6 cellular contexts compared by ENCODE assay signal in the genomic region with DNA sequence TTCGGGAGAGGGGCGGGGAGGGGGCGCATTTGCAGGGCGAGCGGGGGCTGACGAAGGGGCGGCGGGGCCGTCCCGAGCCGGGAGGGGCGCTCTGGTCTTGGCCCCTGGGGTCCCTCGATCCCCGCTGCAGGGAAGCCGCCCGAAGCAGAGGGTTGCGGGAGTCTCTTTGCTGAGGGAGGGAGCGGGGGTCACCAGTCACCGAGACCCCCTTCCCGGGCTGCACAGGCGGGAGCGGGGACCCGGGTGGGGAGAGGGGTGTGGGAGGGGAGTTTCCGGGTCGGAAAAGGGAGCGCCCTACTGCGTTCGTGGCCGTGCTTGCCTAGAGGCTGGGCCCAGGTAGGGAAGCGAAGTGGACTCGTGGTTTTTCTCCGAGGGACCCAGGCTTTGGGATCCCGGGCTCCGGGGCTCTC. TPM values are rescaled to one million over a fixed set of nuclear protein-coding genes. Genes with fewer than 3 reads are reported as not detected.
A peak's percentile ranks its signal among the peaks of the same experiment; 100 is the strongest.
DNase-seq lines count a peak whose midpoint lies in the region.

No MANE protein-coding gene starts in this region.

- peak overlapping the region; percentile 64 for H3K9ac ChIP-seq in iPS-18a (ENCODE audit: low read length)

- H3K4me3 ChIP-seq in H7 (ENCODE audit: insufficient read depth, low read depth, low read length) (peak overlapping the region; percentile 91), SJCRH30 (peak overlapping the region; percentile 95), iPS-18a (ENCODE audit: low read length) (peak overlapping the region; percentile 82)

- peaks cover 2% of the 10 kb centered on the region; the same call in 1 of the 2 replicates for H3K36me3 ChIP-seq in H7 (replicated peaks; ENCODE audit: control insufficient read depth, insufficient read depth, low read length)
- no peaks in the 10 kb centered on the region for H3K36me3 ChIP-seq in SJCRH30
- H3K36me3 ChIP-seq in iPS-18a (ENCODE audit: control insufficient read depth, low read depth, low read length) = no peaks in the 10 kb centered on the region

- peaks cover 2% of the 10 kb centered on the region; the same call in 1 of the 2 replicates for H3K27me3 ChIP-seq in H7 (ENCODE audit: control insufficient read depth, insufficient read depth, low read length)
- peaks cover 9% of the 10 kb centered on the region; the same call in 1 of the 2 replicates for H3K27me3 ChIP-seq in SJCRH30
- peaks cover 8% of the 10 kb centered on the region for H3K27me3 ChIP-seq in iPS-18a (ENCODE audit: control insufficient read depth, insufficient read depth, low read length)

- peaks cover 3% of the 10 kb centered on the region; the same call in 1 of the 2 replicates for H3K4me1 ChIP-seq in SJCRH30
- H3K4me1 ChIP-seq in iPS-18a (ENCODE audit: control insufficient read depth, low read depth, low read length) = peaks cover 13% of the 10 kb centered on the region

- H3K27ac ChIP-seq in SJCRH30 (peak overlapping the region; percentile 42; the same call in 1 of the 2 replicates), iPS-18a (ENCODE audit: low read length) (no peak overlapping the region)

- DNase-seq in H7 (no peak), SJCRH30 (no peak), iPS-NIHi7 (ENCODE audit: extremely low spot score) (no peak), pons (ENCODE audit: low spot score) (no peak)
- no peak for DNase-seq in stimulated activated CD4-positive, alpha-beta T cell treated with anti-CD3 and anti-CD28 coated beads, Interleukin-2, amount 100 ng/mL, for 48 hours

- no peaks in the 10 kb centered on the region for H3K9me3 ChIP-seq in SJCRH30 (replicated peaks)
- H3K9me3 ChIP-seq in iPS-18a (ENCODE audit: control insufficient read depth, low read depth, low read length) = no peaks in the 10 kb centered on the region

RNA-seq across cellular contexts. Expression of a gene that starts 0.4 kb away (rescaled TPM):
- total RNA-seq in H7 (2014; rRNA removed; shearing (Covaris generic)) = 114 and 137 TPM in 2 replicates
- total RNA-seq in SJCRH30 (2014; rRNA removed; shearing (Covaris generic)) = 89.2 and 98.3 TPM in 2 replicates

RNA-seq across cellular contexts. Expression of a gene that starts 10.7 kb away (rescaled TPM):
- total RNA-seq in H7 (2014; rRNA removed; shearing (Covaris generic)) = 12.0 and 22.5 TPM in 2 replicates
- total RNA-seq in SJCRH30 (2014; rRNA removed; shearing (Covaris generic)) = 0.10 and 0.18 TPM in 2 replicates

RNA-seq across cellular contexts. Expression of a gene that starts 25.4 kb away (rescaled TPM):
- total RNA-seq in H7 (2014; rRNA removed; shearing (Covaris generic)) = 0.30 and 0.59 TPM in 2 replicates
- total RNA-seq in SJCRH30 (2014; rRNA removed; shearing (Covaris generic)) = not detected in 2 replicates

RNA-seq across cellular contexts. Expression of a gene that starts 27.8 kb away (rescaled TPM):
- total RNA-seq in H7 (2014; rRNA removed; shearing (Covaris generic)) = 3.4 and 3.6 TPM in 2 replicates
- total RNA-seq in SJCRH30 (2014; rRNA removed; shearing (Covaris generic)) = 1.2 and 1.7 TPM in 2 replicates

RNA-seq across cellular contexts. Expression of a gene that starts 46.1 kb away (rescaled TPM):
- total RNA-seq in H7 (2014; rRNA removed; shearing (Covaris generic)) = 0.52 and 1.00 TPM in 2 replicates
- total RNA-seq in SJCRH30 (2014; rRNA removed; shearing (Covaris generic)) = not detected in 2 replicates

Comparison
In these comparisons a context has a peak if more than half of its experiments do, and no peak if none do; other contexts are left out.
1. RNA of a gene that starts 10.7 kb away (total RNA-seq): 12.0 to 22.5 TPM in H7; 0.10 to 0.18 TPM in SJCRH30; every median in the first group is over 10 times any median in the second.
2. Peak in every context shown above with its lines, with median percentiles within 50 percentile points of each other: H3K4me3 ChIP-seq.